ENCODE assay signal across 12 cellular contexts in the genomic region with DNA sequence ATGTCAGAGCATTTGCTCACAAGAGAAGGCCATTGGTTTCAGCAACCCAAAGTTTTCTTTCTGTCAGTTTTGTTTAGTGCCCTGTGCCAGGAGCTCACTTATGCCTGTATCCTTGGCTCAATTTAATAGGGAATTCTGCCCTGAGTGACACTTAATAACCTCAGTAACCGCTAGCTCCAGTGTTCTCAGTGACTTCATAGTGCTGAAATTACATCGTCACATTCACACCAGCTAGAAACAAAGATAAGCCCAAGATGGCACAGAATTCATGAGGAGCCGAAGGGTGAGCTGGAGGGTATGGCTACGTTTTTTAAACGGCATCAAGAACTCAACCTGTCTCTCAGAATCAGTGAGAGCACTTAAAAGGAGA. TPM values are rescaled to one million over a fixed set of nuclear protein-coding genes. Genes with fewer than 3 reads are reported as not detected.
DNase-seq lines count a peak whose midpoint lies in the region; ATAC-seq, FAIRE-seq and TF ChIP-seq lines count a peak whose summit lies in the region.
"Had no signal": no experiment of that assay in that cellular context is flagged by ENCODE, and none has a peak within 500 bp of the region (broad histone marks: within the 10 kb centered on the region; RNA-seq: fewer than 3 reads in every experiment).

No MANE protein-coding gene starts in this region.

- no peak for ATAC-seq in stimulated activated effector memory CD8-positive, alpha-beta T cell treated with anti-CD3 and anti-CD28 coated beads, Interleukin-12 subunit alpha, Interleukin-12 subunit beta, amount 100 ng/mL, for 72 hours
- no peak for ATAC-seq in HG03095 (IDR thresholded peaks at IDR 0.05; ENCODE audit: unreplicated experiment)
- no peak for ATAC-seq in HG03457 (IDR thresholded peaks at IDR 0.05; ENCODE audit: unreplicated experiment)

- DNase-seq in T-helper 1 cell (no peak), keratinocyte (ENCODE audit: low read depth, low spot score) (no peak), T1000 (lab: John Stamatoyannopoulos, UW) (no peak)
- no peak for DNase-seq in activated T-helper 2 cell treated with anti-CD3 and anti-CD28 coated beads, Interferon-gamma antibody, Interleukin-2, Interleukin-4, amounts not matched to agents 10 μg/mL and 5 μg/mL and 100 μg/mL, durations not matched to agents 14 hours and 24 hours and 36 hours (ENCODE audit: low spot score)
- DNase-seq in stimulated activated effector memory CD8-positive, alpha-beta T cell treated with anti-CD3 and anti-CD28 coated beads, Interleukin-12 subunit alpha, Interleukin-12 subunit beta, amount 100 ng/mL, for 72 hours (ENCODE audit: low spot score in 2 of 2): no peak
- DNase-seq: GOT3, hippocampal formation had no signal

- no peak overlapping the region for H3K4me2 ChIP-seq in keratinocyte (ENCODE audit: control insufficient read depth, extremely low read depth, insufficient read depth, low read depth, low read length)

- intact Hi-C loops in activated T-helper 2 cell treated with anti-CD3 and anti-CD28 coated beads, Interferon-gamma antibody, Interleukin-2, Interleukin-4, amounts not matched to agents 10 μg/mL and 5 μg/mL and 100 μg/mL, durations not matched to agents 14 hours and 24 hours and 36 hours (cut with micrococcal nuclease): loop anchor here (5.0 kb wide), 2 partner anchors 479 to 1474 kb away; no protein-coding TSS in a partner anchor

- dilution Hi-C loops in keratinocyte (cut with MboI; ENCODE audit: extremely low pct_ligation_motif_present, low sequenced_read_pairs): no loop called here

- no peak overlapping the region for H3K27ac ChIP-seq in keratinocyte (ENCODE audit: control insufficient read depth, insufficient read depth, low read length)

- peaks cover 34% of the 10 kb centered on the region for H3K36me3 Mint-ChIP-seq in T-helper 1 cell treated with Interleukin-12 subunit alpha and Interleukin-12 subunit beta and Interleukin-4 antibody, amounts not matched to agents 30 μg/mL and 1 μg/mL, for 36 hours (ENCODE audit: low read depth)
- H3K36me3 Mint-ChIP-seq in activated T-helper 2 cell treated with anti-CD3 and anti-CD28 coated beads, Interferon-gamma antibody, Interleukin-2, Interleukin-4, amounts not matched to agents 10 μg/mL and 5 μg/mL and 100 μg/mL, durations not matched to agents 14 hours and 24 hours and 36 hours (ENCODE audit: low read depth): peaks cover 46% of the 10 kb centered on the region
- H3K36me3 Mint-ChIP-seq in stimulated activated effector memory CD8-positive, alpha-beta T cell treated with anti-CD3 and anti-CD28 coated beads, Interleukin-12 subunit alpha, Interleukin-12 subunit beta, amount 100 ng/mL, for 72 hours: peaks cover 7% of the 10 kb centered on the region

- H3K9ac ChIP-seq in keratinocyte (ENCODE audit: control insufficient read depth, extremely low read depth, insufficient read depth, low read length): no peak overlapping the region

- H3K27me3 Mint-ChIP-seq in T-helper 1 cell treated with Interleukin-12 subunit alpha and Interleukin-12 subunit beta and Interleukin-4 antibody, amounts not matched to agents 30 μg/mL and 1 μg/mL, for 36 hours (ENCODE audit: low read depth): peaks cover 6% of the 10 kb centered on the region
- H3K27me3 Mint-ChIP-seq in activated T-helper 2 cell treated with anti-CD3 and anti-CD28 coated beads, Interferon-gamma antibody, Interleukin-2, Interleukin-4, amounts not matched to agents 10 μg/mL and 5 μg/mL and 100 μg/mL, durations not matched to agents 14 hours and 24 hours and 36 hours (ENCODE audit: low read depth): no peaks in the 10 kb centered on the region

- H3K4me3 Mint-ChIP-seq in T-helper 1 cell treated with Interleukin-12 subunit alpha and Interleukin-12 subunit beta and Interleukin-4 antibody, amounts not matched to agents 30 μg/mL and 1 μg/mL, for 36 hours: peak overlapping the region; percentile 75
- peak overlapping the region; percentile 73 for H3K4me3 Mint-ChIP-seq in activated T-helper 2 cell treated with anti-CD3 and anti-CD28 coated beads, Interferon-gamma antibody, Interleukin-2, Interleukin-4, amounts not matched to agents 10 μg/mL and 5 μg/mL and 100 μg/mL, durations not matched to agents 14 hours and 24 hours and 36 hours (ENCODE audit: low read depth)
- H3K4me3 Mint-ChIP-seq in stimulated activated effector memory CD8-positive, alpha-beta T cell treated with anti-CD3 and anti-CD28 coated beads, Interleukin-12 subunit alpha, Interleukin-12 subunit beta, amount 100 ng/mL, for 72 hours: peak overlapping the region; percentile 38

- no peak for TF ChIP-seq CTCF in keratinocyte (optimal IDR thresholded peaks at IDR 0.05 in 1 of 3, IDR thresholded peaks at IDR 0.05 in 1 of 3, conservative IDR thresholded peaks at IDR 0.05 in 1 of 3; ENCODE audit: extremely low read depth in 1 of 3, insufficient read depth in 2 of 3, low read length in 3 of 3)

- no peaks in the 10 kb centered on the region for H3K36me3 ChIP-seq in keratinocyte (ENCODE audit: control insufficient read depth in 2 of 2, extremely low read depth in 1 of 2, insufficient read depth in 2 of 2, low read length in 2 of 2)

- H3K4me1 ChIP-seq in keratinocyte (ENCODE audit: control insufficient read depth, extremely low read depth, insufficient read depth, low read length): peaks cover 43% of the 10 kb centered on the region

- FAIRE-seq in keratinocyte (lab: Jason Lieb, UNC): no peak
- FAIRE-seq: GM12891 had no signal

- no peaks in the 10 kb centered on the region for H3K27me3 ChIP-seq in keratinocyte (ENCODE audit: control insufficient read depth, extremely low read depth, insufficient read depth, low read length)

- H3K9me1 ChIP-seq in keratinocyte (ENCODE audit: control insufficient read depth, extremely low read depth, insufficient read depth, low read length): no peaks in the 10 kb centered on the region

- H3K79me2 ChIP-seq in keratinocyte (ENCODE audit: control insufficient read depth, insufficient read depth, low read length): no peaks in the 10 kb centered on the region

- peaks cover 13% of the 10 kb centered on the region for H3K9me3 Mint-ChIP-seq in T-helper 1 cell treated with Interleukin-12 subunit alpha and Interleukin-12 subunit beta and Interleukin-4 antibody, amounts not matched to agents 30 μg/mL and 1 μg/mL, for 36 hours
- H3K9me3 Mint-ChIP-seq in activated T-helper 2 cell treated with anti-CD3 and anti-CD28 coated beads, Interferon-gamma antibody, Interleukin-2, Interleukin-4, amounts not matched to agents 10 μg/mL and 5 μg/mL and 100 μg/mL, durations not matched to agents 14 hours and 24 hours and 36 hours: peaks cover 17% of the 10 kb centered on the region
- H3K9me3 Mint-ChIP-seq in stimulated activated effector memory CD8-positive, alpha-beta T cell treated with anti-CD3 and anti-CD28 coated beads, Interleukin-12 subunit alpha, Interleukin-12 subunit beta, amount 100 ng/mL, for 72 hours: no peaks in the 10 kb centered on the region

- peaks cover 66% of the 10 kb centered on the region for H3K4me1 Mint-ChIP-seq in T-helper 1 cell treated with Interleukin-12 subunit alpha and Interleukin-12 subunit beta and Interleukin-4 antibody, amounts not matched to agents 30 μg/mL and 1 μg/mL, for 36 hours (ENCODE audit: low read depth)
- H3K4me1 Mint-ChIP-seq in activated T-helper 2 cell treated with anti-CD3 and anti-CD28 coated beads, Interferon-gamma antibody, Interleukin-2, Interleukin-4, amounts not matched to agents 10 μg/mL and 5 μg/mL and 100 μg/mL, durations not matched to agents 14 hours and 24 hours and 36 hours (ENCODE audit: low read depth): peaks cover 76% of the 10 kb centered on the region
- peaks cover 62% of the 10 kb centered on the region for H3K4me1 Mint-ChIP-seq in stimulated activated effector memory CD8-positive, alpha-beta T cell treated with anti-CD3 and anti-CD28 coated beads, Interleukin-12 subunit alpha, Interleukin-12 subunit beta, amount 100 ng/mL, for 72 hours

- H3K4me3 ChIP-seq in keratinocyte (ENCODE audit: control insufficient read depth in 2 of 3, extremely low read depth in 1 of 3, insufficient read depth in 2 of 3, low read depth in 1 of 3, low read length in 3 of 3): no peak overlapping the region

- peak overlapping the region; percentile 62 for H2AFZ ChIP-seq in keratinocyte (ENCODE audit: control insufficient read depth, low read length)

- no peaks in the 10 kb centered on the region for H3K9me3 ChIP-seq in keratinocyte (ENCODE audit: control insufficient read depth, low read depth, low read length)

- H4K20me1 ChIP-seq in keratinocyte (ENCODE audit: control insufficient read depth, extremely low read depth, insufficient read depth, low read length): no peaks in the 10 kb centered on the region

- H3K27ac Mint-ChIP-seq in T-helper 1 cell treated with Interleukin-12 subunit alpha and Interleukin-12 subunit beta and Interleukin-4 antibody, amounts not matched to agents 30 μg/mL and 1 μg/mL, for 36 hours: peak overlapping the region; percentile 94
- peak overlapping the region; percentile 99 for H3K27ac Mint-ChIP-seq in activated T-helper 2 cell treated with anti-CD3 and anti-CD28 coated beads, Interferon-gamma antibody, Interleukin-2, Interleukin-4, amounts not matched to agents 10 μg/mL and 5 μg/mL and 100 μg/mL, durations not matched to agents 14 hours and 24 hours and 36 hours
- H3K27ac Mint-ChIP-seq in stimulated activated effector memory CD8-positive, alpha-beta T cell treated with anti-CD3 and anti-CD28 coated beads, Interleukin-12 subunit alpha, Interleukin-12 subunit beta, amount 100 ng/mL, for 72 hours: peak overlapping the region; percentile 75

RNA-seq across cellular contexts. Expression of a gene that starts 37.1 kb away (rescaled TPM):
- 53.3 and 54.1 TPM in 2 replicates for total RNA-seq in activated T-helper 2 cell treated with anti-CD3 and anti-CD28 coated beads, Interferon-gamma antibody, Interleukin-2, Interleukin-4, amounts not matched to agents 10 μg/mL and 5 μg/mL and 100 μg/mL, durations not matched to agents 14 hours and 24 hours and 36 hours
- polyA plus RNA-seq in keratinocyte: 0.05 to 0.31 TPM (median 0.28 TPM) in 3 replicates
- polyA plus RNA-seq in keratinocyte (2011; ENCODE audit: low read depth): not detected
- polyA plus RNA-seq in keratinocyte (2011; cell fraction: cytosol; rRNA removed): 0.10 and 0.24 TPM in 2 replicates
- polyA plus RNA-seq in keratinocyte (2011; cell fraction: nucleus; rRNA removed): 0.11 and 0.12 TPM in 2 replicates
- 0.44 TPM in 1 of 2 replicates, not detected in the other for polyA plus RNA-seq in keratinocyte (2012; ENCODE audit: low replicate concordance)
- polyA minus RNA-seq in keratinocyte: 0.07 to 0.48 TPM in 2 of 3 replicates, not detected in the other
- not detected for polyA minus RNA-seq in keratinocyte (2011; cell fraction: cytosol; rRNA and poly(A)+ RNA removed)
- 0.63 TPM in 1 of 2 replicates, not detected in the other for polyA minus RNA-seq in keratinocyte (2011; cell fraction: nucleus; rRNA and poly(A)+ RNA removed)
- total RNA-seq: temporal lobe had no signal
